Comparison of ENCODE assay signal across 16 cellular contexts in genomic region chrX:2566044-2566443, GRCh38.
"Had no signal": no experiment of that assay in that cellular context is flagged by ENCODE, and none has a peak within 500 bp of the region (broad histone marks: within the 10 kb centered on the region; RNA-seq: fewer than 3 reads in every experiment).

No MANE protein-coding gene starts in this region.

- H3K27me3 Mint-ChIP-seq: stimulated activated naive B cell treated with anti-CD40 and anti-IgM and Interleukin-4, amounts not matched to agents 10 μg/mL and 1 μg/mL and 100 μg/mL, for 72 hours had no signal

- H3K27ac Mint-ChIP-seq: naive thymus-derived CD8-positive, alpha-beta T cell; stimulated activated naive B cell treated with anti-CD40 and anti-IgM and Interleukin-4, amounts not matched to agents 10 μg/mL and 1 μg/mL and 100 μg/mL, for 72 hours had no signal

- H3K4me1 Mint-ChIP-seq: naive thymus-derived CD8-positive, alpha-beta T cell; stimulated activated naive B cell treated with anti-CD40 and anti-IgM and Interleukin-4, amounts not matched to agents 10 μg/mL and 1 μg/mL and 100 μg/mL, for 72 hours had no signal

- H3K4me3 Mint-ChIP-seq: naive thymus-derived CD8-positive, alpha-beta T cell; stimulated activated naive B cell treated with anti-CD40 and anti-IgM and Interleukin-4, amounts not matched to agents 10 μg/mL and 1 μg/mL and 100 μg/mL, for 72 hours had no signal

- ATAC-seq: esophagus mucosa; heart left ventricle; naive thymus-derived CD8-positive, alpha-beta T cell; stimulated activated naive B cell treated with anti-CD40 and anti-IgM and Interleukin-4, amounts not matched to agents 10 μg/mL and 1 μg/mL and 100 μg/mL, for 72 hours had no signal

- DNase-seq: cortex of kidney; dorsolateral prefrontal cortex; effector CD8-positive, alpha-beta T cell; heart left ventricle; hypothalamus; kidney glomerular epithelial cell; naive thymus-derived CD8-positive, alpha-beta T cell; posterior cingulate gyrus; sigmoid colon; stimulated activated CD4-positive, alpha-beta T cell treated with anti-CD3 and anti-CD28 coated beads, Interleukin-2, amount 100 ng/mL, for 24 hours; stimulated activated CD4-positive, alpha-beta T cell treated with anti-CD3 and anti-CD28 coated beads, Interleukin-4, amount 100 ng/mL, for 4 hours; stimulated activated naive B cell treated with anti-CD40 and anti-IgM and Interleukin-4, amounts not matched to agents 10 μg/mL and 1 μg/mL and 100 μg/mL, for 72 hours; stomach; substantia nigra; transverse colon had no signal
